Comparison of ENCODE assay signal across 8 cellular contexts in genomic region chrX:152821145-152821765, GRCh38. TPM values are rescaled to one million over a fixed set of nuclear protein-coding genes. Genes with fewer than 3 reads are reported as not detected.
DNase-seq lines count a peak whose midpoint lies in the region; ATAC-seq and TF ChIP-seq lines count a peak whose summit lies in the region.

No MANE protein-coding gene starts in this region.

- ATAC-seq in right lobe of liver (peak; percentile 69 to 77 (median 72)), GM18498 (IDR thresholded peaks at IDR 0.05; ENCODE audit: unreplicated experiment) (no peak), HG02973 (IDR thresholded peaks at IDR 0.05; ENCODE audit: unreplicated experiment) (no peak)

- CTCF ChIA-PET in activated CD4-positive, alpha-beta memory T cell treated with anti-CD3 and anti-CD28 coated beads, Interleukin-2, amount 10 ng/mL, durations not matched to agents 7 days and 5 days (lab: Charles Lee), result interaction anchor here (1.7 kb wide), 1 partner anchor 9 kb away, joined by 4 read pairs; the partner anchor contains the start of genes CETN2 and NSDHL

- no peaks in the 10 kb centered on the region for H3K4me1 ChIP-seq in right lobe of liver

- no peak for TF ChIP-seq POLR2A in right lobe of liver (IDR thresholded peaks at IDR 0.05)

- peaks cover 9% of the 10 kb centered on the region for H3K27me3 Mint-ChIP-seq in activated CD4-positive, alpha-beta memory T cell treated with anti-CD3 and anti-CD28 coated beads, Interleukin-2, amount 10 ng/mL, durations not matched to agents 7 days and 5 days

- H3K36me3 Mint-ChIP-seq in activated CD4-positive, alpha-beta memory T cell treated with anti-CD3 and anti-CD28 coated beads, Interleukin-2, amount 10 ng/mL, durations not matched to agents 7 days and 5 days (ENCODE audit: low read depth), result no peaks in the 10 kb centered on the region

- DNase-seq in stimulated activated CD4-positive, alpha-beta T cell treated with anti-CD3 and anti-CD28 coated beads, Interleukin-15, amount 100 ng/mL, for 24 hours, result peak; percentile 18
- no peak for DNase-seq in stimulated activated CD4-positive, alpha-beta T cell treated with anti-CD3 and anti-CD28 coated beads, Interleukin-4, amount 100 ng/mL, for 1 hour
- DNase-seq in NAMALWA (ENCODE audit: low spot score) (peak; percentile 40), right lobe of liver (peak in 2 of 3 donors; percentile 46 to 51), T1000 (lab: John Stamatoyannopoulos, UW) (no peak)
- peak; percentile 18 for DNase-seq in activated CD4-positive, alpha-beta memory T cell treated with anti-CD3 and anti-CD28 coated beads, Interleukin-2, amount 10 ng/mL, durations not matched to agents 7 days and 5 days

- H3K9me3 ChIP-seq in right lobe of liver, result no peaks in the 10 kb centered on the region

- no peaks in the 10 kb centered on the region for H3K27me3 ChIP-seq in right lobe of liver

- TF ChIP-seq CTCF in right lobe of liver (IDR thresholded peaks at IDR 0.05), result peak; percentile 54 to 74 (median 70)

- intact Hi-C loops in right lobe of liver (cut with DNase I), result no loop called here

- no peaks in the 10 kb centered on the region for H3K9me3 Mint-ChIP-seq in activated CD4-positive, alpha-beta memory T cell treated with anti-CD3 and anti-CD28 coated beads, Interleukin-2, amount 10 ng/mL, durations not matched to agents 7 days and 5 days

- H3K27ac Mint-ChIP-seq in activated CD4-positive, alpha-beta memory T cell treated with anti-CD3 and anti-CD28 coated beads, Interleukin-2, amount 10 ng/mL, durations not matched to agents 7 days and 5 days, result no peak overlapping the region

- WGBS in right lobe of liver (ENCODE audit: insufficient coverage, low coverage, low lambda C conversion rate, missing lambda C conversion rate), result 33% methylated on average over 3 of the region's 3 CpGs

- no peak overlapping the region for H3K4me3 ChIP-seq in right lobe of liver

- no peak overlapping the region for H3K27ac ChIP-seq in right lobe of liver

- H3K4me3 Mint-ChIP-seq in activated CD4-positive, alpha-beta memory T cell treated with anti-CD3 and anti-CD28 coated beads, Interleukin-2, amount 10 ng/mL, durations not matched to agents 7 days and 5 days, result no peak overlapping the region

- no peaks in the 10 kb centered on the region for H3K36me3 ChIP-seq in right lobe of liver

- POLR2A ChIA-PET in activated CD4-positive, alpha-beta memory T cell treated with anti-CD3 and anti-CD28 coated beads, Interleukin-2, amount 10 ng/mL, durations not matched to agents 7 days and 5 days (lab: Charles Lee), result no interaction called here

- no peaks in the 10 kb centered on the region for H3K4me1 Mint-ChIP-seq in activated CD4-positive, alpha-beta memory T cell treated with anti-CD3 and anti-CD28 coated beads, Interleukin-2, amount 10 ng/mL, durations not matched to agents 7 days and 5 days

RNA-seq across cellular contexts. Expression of gene CETN2, which starts 9.3 kb away (rescaled TPM):
- 1 to 10 TPM; 7.7 TPM for total RNA-seq in activated CD4-positive, alpha-beta memory T cell treated with anti-CD3 and anti-CD28 coated beads, Interleukin-2, amount 10 ng/mL, durations not matched to agents 7 days and 5 days
- total RNA-seq in right lobe of liver, result 10 to 100 TPM in 5 of 6 experiments, 1 to 10 TPM in 1; 8.4 to 11.4 (median 10.9) TPM

RNA-seq across cellular contexts. Expression of gene NSDHL, which starts 9.6 kb away (rescaled TPM):
- total RNA-seq in activated CD4-positive, alpha-beta memory T cell treated with anti-CD3 and anti-CD28 coated beads, Interleukin-2, amount 10 ng/mL, durations not matched to agents 7 days and 5 days, result 10 to 100 TPM; 17.0 to 18.6 TPM
- total RNA-seq in right lobe of liver, result 10 to 100 TPM; 16.1 to 38.2 (median 20.9) TPM

RNA-seq across cellular contexts. Expression of gene MAGEA6, which starts 51.8 kb away (rescaled TPM):
- total RNA-seq in activated CD4-positive, alpha-beta memory T cell treated with anti-CD3 and anti-CD28 coated beads, Interleukin-2, amount 10 ng/mL, durations not matched to agents 7 days and 5 days, result not detected
- total RNA-seq in right lobe of liver, result not detected

Comparison
In these comparisons a context has a peak if more than half of its experiments do, and no peak if none do; other contexts are left out.
1. DNase-seq: peak in stimulated activated CD4-positive, alpha-beta T cell treated with anti-CD3 and anti-CD28 coated beads, Interleukin-15, amount 100 ng/mL, for 24 hours (single experiment), NAMALWA (single experiment), activated CD4-positive, alpha-beta memory T cell treated with anti-CD3 and anti-CD28 coated beads, Interleukin-2, amount 10 ng/mL, durations not matched to agents 7 days and 5 days (single experiment) and right lobe of liver (2 of 3); none in stimulated activated CD4-positive, alpha-beta T cell treated with anti-CD3 and anti-CD28 coated beads, Interleukin-4, amount 100 ng/mL, for 1 hour (single experiment) and T1000 (single experiment).
2. ATAC-seq: peak in right lobe of liver (4 of 4); none in GM18498 (single experiment) and HG02973 (single experiment).